ENCODE assay signal across 8 cellular contexts in genomic region chr17:81097134-81097942, GRCh38.
DNase-seq lines count a peak whose midpoint lies in the region; ATAC-seq and TF ChIP-seq lines count a peak whose summit lies in the region.

No MANE protein-coding gene starts in this region.

- CTCF ChIA-PET in Panc1 (lab: Charles Lee) = interaction anchor here (0.6 to 1.7 kb wide), 6 partner anchors 19 to 577 kb away, joined by 3 to 9 read pairs (median 4); no protein-coding TSS in a partner anchor

- H3K9me3 Mint-ChIP-seq in activated naive CD8-positive, alpha-beta T cell treated with anti-CD3 and anti-CD28 coated beads for 36 hours = no peaks in the 10 kb centered on the region

- in situ Hi-C loops in Panc1 (cut with HindIII; ENCODE audit: low pct_unique_long_range_greater_than_20kb, low sequenced_read_pairs) = no loop called here
- in situ Hi-C loops in transverse colon (cut with MboI; ENCODE audit: low pct_ligation_motif_present in 1 of 4, low pct_unique_long_range_greater_than_20kb in 1 of 4, low sequenced_read_pairs in 3 of 4) = loop anchor here in 2 of 4 donors (10.0 kb wide), 1 partner anchor 73 kb away; no protein-coding TSS in a partner anchor

- peak overlapping the region; percentile 92 for H3K27ac ChIP-seq in Panc1 (ENCODE audit: low read length)
- peak overlapping the region; percentile 58 to 76 (median 73) for H3K27ac ChIP-seq in transverse colon

- H3K36me3 ChIP-seq in Panc1 (ENCODE audit: control insufficient read depth, insufficient read depth, low read length) = no peaks in the 10 kb centered on the region
- peaks cover 0 to 8% (median 0%) of the 10 kb centered on the region in 4 donors for H3K36me3 ChIP-seq in transverse colon

- ATAC-seq in Panc1 = peak; percentile 71

- TF ChIP-seq CTCF in GM10266 (IDR thresholded peaks at IDR 0.05; ENCODE audit: control insufficient read depth, insufficient read depth, low read depth, missing control alignments) = peak; percentile 58
- TF ChIP-seq CTCF in Panc1 (IDR thresholded peaks at IDR 0.05) = peak; percentile 94
- TF ChIP-seq CTCF in transverse colon (IDR thresholded peaks at IDR 0.05) = peak; percentile 45 to 65 (median 61)

- TF ChIP-seq EP300 in transverse colon (IDR thresholded peaks at IDR 0.05; ENCODE audit: low read depth) = no peak

- intact Hi-C loops in Panc1 (cut with micrococcal nuclease; ENCODE audit: unreplicated experiment) = loop anchor here (5.0 kb wide), 1 partner anchor 60 kb away; the partner anchor contains the start of gene BAIAP2
- intact Hi-C loops in head of caudate nucleus (cut with DNase I) = loop anchor here (5.0 kb wide), 1 partner anchor 60 kb away; the partner anchor contains the start of gene BAIAP2
- intact Hi-C loops in transverse colon (cut with DNase I; ENCODE audit: low total_unique reads) = loop anchor here (5.0 kb wide), 1 partner anchor 75 kb away; no protein-coding TSS in a partner anchor

- no peaks in the 10 kb centered on the region for H3K9me3 ChIP-seq in Panc1 (ENCODE audit: control insufficient read depth, insufficient read depth, low read depth, low read length)
- H3K9me3 ChIP-seq in transverse colon = no peaks in the 10 kb centered on the region

- H3K4me3 Mint-ChIP-seq in activated naive CD8-positive, alpha-beta T cell treated with anti-CD3 and anti-CD28 coated beads for 36 hours = no peak overlapping the region

- H3K27me3 ChIP-seq in Panc1 (ENCODE audit: control insufficient read depth, insufficient read depth, low read length) = no peaks in the 10 kb centered on the region
- no peaks in the 10 kb centered on the region for H3K27me3 ChIP-seq in transverse colon

- no peak overlapping the region; a peak in 1 of 4 replicates for H3K4me3 ChIP-seq in Panc1 (ENCODE audit: low read depth in 2 of 2, low read length in 2 of 2)
- peak overlapping the region in 1 of 4 donors; percentile 6 for H3K4me3 ChIP-seq in transverse colon

- whole genome bisulfite sequencing in transverse colon (ENCODE audit: low coverage in 1 of 2), 2 donors = 24 to 70% methylated on average over 2 to 31 of the region's 31 CpGs

- TF ChIP-seq POLR2A in transverse colon (IDR thresholded peaks at IDR 0.05) = no peak

- DNase-seq in GM10266 (ENCODE audit: extremely low spot score) (peak; percentile 76), Panc1 (ENCODE audit: low read depth, low spot score) (no peak), head of caudate nucleus (peak; percentile 63 to 94 (median 82)), pons (ENCODE audit: low spot score) (peak; percentile 52), transverse colon (peak; percentile 68), cerebellar nuclear complex (lab: John Stamatoyannopoulos, UW) (no peak)
- DNase-seq in activated naive CD8-positive, alpha-beta T cell treated with anti-CD3 and anti-CD28 coated beads for 36 hours = peak; percentile 74
- DNase-seq in activated CD4-positive, CD25-positive, alpha-beta regulatory T cell treated with anti-CD3 and anti-CD28 coated beads, Interleukin-2, amount 50 U/mL, for 72 hours = no peak

- no peaks in the 10 kb centered on the region for H3K27me3 Mint-ChIP-seq in activated naive CD8-positive, alpha-beta T cell treated with anti-CD3 and anti-CD28 coated beads for 36 hours

- POLR2A ChIA-PET in Panc1 (lab: Charles Lee) = interaction anchor here (0.7 kb wide), 1 partner anchor 51 kb away, joined by 4 read pairs; no protein-coding TSS in a partner anchor

- peaks cover 23% of the 10 kb centered on the region for H3K4me1 Mint-ChIP-seq in activated naive CD8-positive, alpha-beta T cell treated with anti-CD3 and anti-CD28 coated beads for 36 hours

- no TSS peak for BruUV-seq in Panc1 (replicated peaks; lab: Mats Ljungman, UMichigan)

- no peak overlapping the region for H3K27ac Mint-ChIP-seq in activated naive CD8-positive, alpha-beta T cell treated with anti-CD3 and anti-CD28 coated beads for 36 hours

- peaks cover 66% of the 10 kb centered on the region for H3K4me1 ChIP-seq in Panc1 (ENCODE audit: control insufficient read depth, insufficient read depth, low read length)
- peaks cover 22 to 44% (median 37%) of the 10 kb centered on the region in 4 donors for H3K4me1 ChIP-seq in transverse colon

- H3K36me3 Mint-ChIP-seq in activated naive CD8-positive, alpha-beta T cell treated with anti-CD3 and anti-CD28 coated beads for 36 hours = no peaks in the 10 kb centered on the region

Comparison
In these comparisons a context has a peak if more than half of its experiments do, and no peak if none do; other contexts are left out.
1. DNase-seq: peak in GM10266 (single experiment), activated naive CD8-positive, alpha-beta T cell treated with anti-CD3 and anti-CD28 coated beads for 36 hours (single experiment), head of caudate nucleus (42 of 42), pons (single experiment) and transverse colon (single experiment); none in Panc1 (single experiment), cerebellar nuclear complex (0 of 2) and activated CD4-positive, CD25-positive, alpha-beta regulatory T cell treated with anti-CD3 and anti-CD28 coated beads, Interleukin-2, amount 50 U/mL, for 72 hours (single experiment).
2. Peak in every context shown above with its lines, with median percentiles within 50 percentile points of each other: CTCF ChIP-seq.